15 cellular contexts compared by ENCODE assay signal in the genomic region with DNA sequence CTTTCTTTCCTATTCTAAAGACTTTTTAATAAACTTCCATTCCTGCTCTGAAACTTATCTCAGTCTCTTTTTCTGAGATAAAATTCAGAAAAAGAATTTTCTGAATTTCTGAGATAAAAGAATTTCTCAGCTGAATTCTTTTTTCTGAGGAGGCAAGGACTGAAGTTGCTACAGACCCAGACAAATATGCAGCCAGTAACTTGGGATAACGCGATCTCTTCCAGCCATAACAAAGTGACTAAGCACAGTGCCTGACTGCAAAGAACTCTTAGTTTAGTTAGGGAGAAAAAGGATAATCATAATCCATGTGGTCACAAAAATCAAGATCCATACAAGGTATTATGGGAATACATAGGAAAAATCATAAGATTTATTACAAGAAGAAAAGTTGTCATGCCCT.
DNase-seq lines count a peak whose midpoint lies in the region; TF ChIP-seq lines count a peak whose summit lies in the region.
"Had no signal": no experiment of that assay in that cellular context is flagged by ENCODE, and none has a peak within 500 bp of the region (broad histone marks: within the 10 kb centered on the region; RNA-seq: fewer than 3 reads in every experiment).

No MANE protein-coding gene starts in this region.

- H3K4me1 ChIP-seq in mesendoderm (ENCODE audit: control insufficient read depth, low read depth, low read length), result peaks cover 15% of the 10 kb centered on the region
- H3K4me1 ChIP-seq: upper lobe of right lung had no signal

- H2BK120ac ChIP-seq in mesendoderm (ENCODE audit: low read depth, low read length), result no peak overlapping the region

- WGBS in mesendoderm (ENCODE audit: extremely low coverage, insufficient coverage, low lambda C conversion rate), result no CpG with 5 or more reads among the region's 2 CpGs

- no peak overlapping the region for H3K4ac ChIP-seq in mesendoderm (ENCODE audit: low read depth, low read length)

- no peak overlapping the region for H3K4me2 ChIP-seq in mesendoderm (ENCODE audit: low read length)

- no peak overlapping the region for H3K18ac ChIP-seq in mesendoderm (ENCODE audit: low read length)

- no peak overlapping the region for H3K9ac ChIP-seq in mesendoderm (ENCODE audit: low read length)

- H4K8ac ChIP-seq in mesendoderm (ENCODE audit: low read depth, low read length), result no peak overlapping the region

- no peak overlapping the region for H3K23ac ChIP-seq in mesendoderm (ENCODE audit: low read length)

- no peak overlapping the region for H3K27ac ChIP-seq in mesendoderm (ENCODE audit: low read depth, low read length)
- H3K27ac ChIP-seq: upper lobe of right lung had no signal

- POLR2A ChIA-PET in AG04449 (lab: Yijun Ruan, JAX), result interaction anchor here (0.5 to 1.1 kb wide), 2 partner anchors 13 to 388 kb away, joined by 3 to 4 read pairs; no protein-coding TSS in a partner anchor

- no peaks in the 10 kb centered on the region for H3K79me2 ChIP-seq in mesendoderm (ENCODE audit: control insufficient read depth, insufficient read depth, low read length)

- H3K79me1 ChIP-seq in mesendoderm (ENCODE audit: low read length), result no peaks in the 10 kb centered on the region

- CTCF ChIA-PET in AG04449 (lab: Yijun Ruan, JAX), result interaction anchor here (1.1 kb wide), 1 partner anchor 293 kb away, joined by 3 read pairs; no protein-coding TSS in a partner anchor

- TF ChIP-seq CTCF in AG04449 (IDR thresholded peaks at IDR 0.05; ENCODE audit: insufficient read depth, low read length, missing control alignments), result no peak

- no peak overlapping the region for H2BK5ac ChIP-seq in mesendoderm (ENCODE audit: low read length)

- H3K4me3 ChIP-seq in AG04449 (ENCODE audit: low read depth, low read length), result no peak overlapping the region
- no peak overlapping the region for H3K4me3 ChIP-seq in mesendoderm (ENCODE audit: low read length)
- H3K4me3 ChIP-seq: upper lobe of right lung had no signal

- H2AK5ac ChIP-seq in mesendoderm (ENCODE audit: low read length), result no peak overlapping the region

- H2BK15ac ChIP-seq in mesendoderm (replicated peaks; ENCODE audit: low read depth), result no peak overlapping the region

- DNase-seq in AG04449 (ENCODE audit: low read depth, low spot score) (peak; percentile 86), HT1080 (ENCODE audit: low read depth) (peak; percentile 61), dedifferentiated amniotic fluid mesenchymal stem cell (ENCODE audit: extremely low spot score) (peak; percentile 84), mesendoderm (peak; percentile 14), cerebellum (ENCODE audit: low spot score) (no peak), NCI-H146 treated with DMSO at 0.1 percent for 48 hours (lab: John Stamatoyannopoulos, UW; ENCODE audit: unreplicated experiment) (no peak)
- no peak for DNase-seq in stimulated activated CD4-positive, alpha-beta T cell treated with anti-CD3 and anti-CD28 coated beads, Interleukin-1b, Interleukin-23, amount 100 ng/mL, for 48 hours
- DNase-seq in activated naive CD4-positive, alpha-beta T cell (lab: John Stamatoyannopoulos, UW), result no peak
- DNase-seq: activated CD8-positive, alpha-beta memory T cell treated with anti-CD3 and anti-CD28 coated beads, Interleukin-2, amount 50 U/mL, for 48 hours; activated naive CD8-positive, alpha-beta T cell treated with anti-CD3 and anti-CD28 coated beads, Interleukin-2, amount 50 U/mL, for 24 hours; DMS79; NCI-H1694 treated with DMSO at 0.1 percent for 48 hours; NCI-H82; SIG-M5; upper lobe of right lung had no signal

- no peaks in the 10 kb centered on the region for H3K27me3 ChIP-seq in mesendoderm (ENCODE audit: insufficient read depth, low read length, poor library complexity)
- H3K27me3 ChIP-seq: upper lobe of right lung had no signal

- no peak overlapping the region for H4K5ac ChIP-seq in mesendoderm (ENCODE audit: low read length)

- H3K36me3 ChIP-seq in mesendoderm (ENCODE audit: control insufficient read depth, insufficient read depth, low read length), result no peaks in the 10 kb centered on the region
- H3K36me3 ChIP-seq: upper lobe of right lung had no signal

- H3K56ac ChIP-seq in mesendoderm (ENCODE audit: low read length), result no peak overlapping the region

Comparison
In these comparisons a context has a peak if more than half of its experiments do, and no peak if none do; other contexts are left out.
1. DNase-seq: peak in AG04449 (single experiment), HT1080 (single experiment), dedifferentiated amniotic fluid mesenchymal stem cell (single experiment) and mesendoderm (single experiment); none in stimulated activated CD4-positive, alpha-beta T cell treated with anti-CD3 and anti-CD28 coated beads, Interleukin-1b, Interleukin-23, amount 100 ng/mL, for 48 hours (single experiment), cerebellum (single experiment), NCI-H146 treated with DMSO at 0.1 percent for 48 hours (single experiment) and activated naive CD4-positive, alpha-beta T cell (0 of 4).